ENCODE assay signal across 1 cellular context in the genomic region with DNA sequence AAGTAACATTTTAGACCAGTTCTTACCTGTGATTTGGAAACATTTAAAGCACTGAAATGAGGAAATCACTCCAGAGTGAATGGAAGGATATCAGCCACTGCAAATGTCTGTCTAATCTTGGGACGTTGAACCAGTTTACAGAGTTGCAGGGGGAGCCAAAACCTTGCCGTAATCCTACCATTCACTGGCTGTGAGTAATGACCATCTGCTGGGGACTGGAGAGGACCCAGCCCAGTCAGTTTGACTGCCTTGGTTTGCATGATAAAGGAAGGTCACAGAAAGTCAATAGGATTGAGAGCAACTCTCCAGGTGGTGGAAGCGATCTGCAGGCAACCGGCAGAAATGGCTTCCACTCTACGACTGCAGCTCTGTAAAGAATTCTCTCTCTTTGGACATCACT.
TF ChIP-seq lines count a peak whose summit lies in the region.

No MANE protein-coding gene starts in this region.

TF ChIP-seq in HepG2, 621 proteins besides CTCF, POLR2A, EP300 and RAD21 (continued from another document):
- TF ChIP-seq, protein P1, sequence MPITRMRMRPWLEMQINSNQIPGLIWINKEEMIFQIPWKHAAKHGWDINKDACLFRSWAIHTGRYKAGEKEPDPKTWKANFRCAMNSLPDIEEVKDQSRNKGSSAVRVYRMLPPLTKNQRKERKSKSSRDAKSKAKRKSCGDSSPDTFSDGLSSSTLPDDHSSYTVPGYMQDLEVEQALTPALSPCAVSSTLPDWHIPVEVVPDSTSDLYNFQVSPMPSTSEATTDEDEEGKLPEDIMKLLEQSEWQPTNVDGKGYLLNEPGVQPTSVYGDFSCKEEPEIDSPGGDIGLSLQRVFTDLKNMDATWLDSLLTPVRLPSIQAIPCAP (CRISPR knock-in tag; IDR thresholded peaks at IDR 0.05; ENCODE audit: low read depth) = no peak
- TF ChIP-seq TCF7 (IDR thresholded peaks at IDR 0.05; ENCODE audit: low read depth) (no peak), RBAK (CRISPR knock-in tag; IDR thresholded peaks at IDR 0.05) (peak; percentile 29; the same call in 1 of the 2 replicates), ZNF180 (CRISPR knock-in tag; IDR thresholded peaks at IDR 0.05; ENCODE audit: borderline replicate concordance, low read depth) (no peak), ZBTB1 (CRISPR knock-in tag; IDR thresholded peaks at IDR 0.05; ENCODE audit: borderline replicate concordance) (no peak), NR1H2 (CRISPR knock-in tag; IDR thresholded peaks at IDR 0.05; ENCODE audit: borderline replicate concordance, low read depth) (no peak), ZNF556 (CRISPR knock-in tag; IDR thresholded peaks at IDR 0.05; ENCODE audit: borderline replicate concordance) (no peak), ERF (CRISPR knock-in tag; IDR thresholded peaks at IDR 0.05) (peak; percentile 69; the same call in 1 of the 2 replicates), KLF16 (CRISPR knock-in tag; IDR thresholded peaks at IDR 0.05) (no peak), SUZ12 (IDR thresholded peaks at IDR 0.05; ENCODE audit: low read depth, low read length) (no peak), NFIC (IDR thresholded peaks at IDR 0.05; ENCODE audit: low read length) (no peak), ZNF784 (CRISPR knock-in tag; IDR thresholded peaks at IDR 0.05; ENCODE audit: borderline replicate concordance) (no peak; the same call in 1 of the 2 replicates), ZNF652 (CRISPR knock-in tag; IDR thresholded peaks at IDR 0.05; ENCODE audit: borderline replicate concordance, low read depth) (no peak), ISX (CRISPR knock-in tag; conservative IDR thresholded peaks at IDR 0.05) (no peak), ZNF256 (CRISPR knock-in tag; conservative IDR thresholded peaks at IDR 0.05) (no peak)
- TF ChIP-seq, protein P2, sequence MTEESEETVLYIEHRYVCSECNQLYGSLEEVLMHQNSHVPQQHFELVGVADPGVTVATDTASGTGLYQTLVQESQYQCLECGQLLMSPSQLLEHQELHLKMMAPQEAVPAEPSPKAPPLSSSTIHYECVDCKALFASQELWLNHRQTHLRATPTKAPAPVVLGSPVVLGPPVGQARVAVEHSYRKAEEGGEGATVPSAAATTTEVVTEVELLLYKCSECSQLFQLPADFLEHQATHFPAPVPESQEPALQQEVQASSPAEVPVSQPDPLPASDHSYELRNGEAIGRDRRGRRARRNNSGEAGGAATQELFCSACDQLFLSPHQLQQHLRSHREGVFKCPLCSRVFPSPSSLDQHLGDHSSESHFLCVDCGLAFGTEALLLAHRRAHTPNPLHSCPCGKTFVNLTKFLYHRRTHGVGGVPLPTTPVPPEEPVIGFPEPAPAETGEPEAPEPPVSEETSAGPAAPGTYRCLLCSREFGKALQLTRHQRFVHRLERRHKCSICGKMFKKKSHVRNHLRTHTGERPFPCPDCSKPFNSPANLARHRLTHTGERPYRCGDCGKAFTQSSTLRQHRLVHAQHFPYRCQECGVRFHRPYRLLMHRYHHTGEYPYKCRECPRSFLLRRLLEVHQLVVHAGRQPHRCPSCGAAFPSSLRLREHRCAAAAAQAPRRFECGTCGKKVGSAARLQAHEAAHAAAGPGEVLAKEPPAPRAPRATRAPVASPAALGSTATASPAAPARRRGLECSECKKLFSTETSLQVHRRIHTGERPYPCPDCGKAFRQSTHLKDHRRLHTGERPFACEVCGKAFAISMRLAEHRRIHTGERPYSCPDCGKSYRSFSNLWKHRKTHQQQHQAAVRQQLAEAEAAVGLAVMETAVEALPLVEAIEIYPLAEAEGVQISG (CRISPR knock-in tag; IDR thresholded peaks at IDR 0.05) = 0 out of 2 replicates have a peak, but pooled peaks have one; percentile 37
- TF ChIP-seq, protein P3, sequence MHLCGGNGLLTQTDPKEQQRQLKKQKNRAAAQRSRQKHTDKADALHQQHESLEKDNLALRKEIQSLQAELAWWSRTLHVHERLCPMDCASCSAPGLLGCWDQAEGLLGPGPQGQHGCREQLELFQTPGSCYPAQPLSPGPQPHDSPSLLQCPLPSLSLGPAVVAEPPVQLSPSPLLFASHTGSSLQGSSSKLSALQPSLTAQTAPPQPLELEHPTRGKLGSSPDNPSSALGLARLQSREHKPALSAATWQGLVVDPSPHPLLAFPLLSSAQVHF (CRISPR knock-in tag; IDR thresholded peaks at IDR 0.05) = no peak
- TF ChIP-seq, protein P4, sequence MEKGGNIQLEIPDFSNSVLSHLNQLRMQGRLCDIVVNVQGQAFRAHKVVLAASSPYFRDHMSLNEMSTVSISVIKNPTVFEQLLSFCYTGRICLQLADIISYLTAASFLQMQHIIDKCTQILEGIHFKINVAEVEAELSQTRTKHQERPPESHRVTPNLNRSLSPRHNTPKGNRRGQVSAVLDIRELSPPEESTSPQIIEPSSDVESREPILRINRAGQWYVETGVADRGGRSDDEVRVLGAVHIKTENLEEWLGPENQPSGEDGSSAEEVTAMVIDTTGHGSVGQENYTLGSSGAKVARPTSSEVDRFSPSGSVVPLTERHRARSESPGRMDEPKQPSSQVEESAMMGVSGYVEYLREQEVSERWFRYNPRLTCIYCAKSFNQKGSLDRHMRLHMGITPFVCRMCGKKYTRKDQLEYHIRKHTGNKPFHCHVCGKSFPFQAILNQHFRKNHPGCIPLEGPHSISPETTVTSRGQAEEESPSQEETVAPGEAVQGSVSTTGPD (CRISPR knock-in tag; IDR thresholded peaks at IDR 0.05) = peak; percentile 63; the same call in 1 of the 2 replicates
- TF ChIP-seq, protein P5, sequence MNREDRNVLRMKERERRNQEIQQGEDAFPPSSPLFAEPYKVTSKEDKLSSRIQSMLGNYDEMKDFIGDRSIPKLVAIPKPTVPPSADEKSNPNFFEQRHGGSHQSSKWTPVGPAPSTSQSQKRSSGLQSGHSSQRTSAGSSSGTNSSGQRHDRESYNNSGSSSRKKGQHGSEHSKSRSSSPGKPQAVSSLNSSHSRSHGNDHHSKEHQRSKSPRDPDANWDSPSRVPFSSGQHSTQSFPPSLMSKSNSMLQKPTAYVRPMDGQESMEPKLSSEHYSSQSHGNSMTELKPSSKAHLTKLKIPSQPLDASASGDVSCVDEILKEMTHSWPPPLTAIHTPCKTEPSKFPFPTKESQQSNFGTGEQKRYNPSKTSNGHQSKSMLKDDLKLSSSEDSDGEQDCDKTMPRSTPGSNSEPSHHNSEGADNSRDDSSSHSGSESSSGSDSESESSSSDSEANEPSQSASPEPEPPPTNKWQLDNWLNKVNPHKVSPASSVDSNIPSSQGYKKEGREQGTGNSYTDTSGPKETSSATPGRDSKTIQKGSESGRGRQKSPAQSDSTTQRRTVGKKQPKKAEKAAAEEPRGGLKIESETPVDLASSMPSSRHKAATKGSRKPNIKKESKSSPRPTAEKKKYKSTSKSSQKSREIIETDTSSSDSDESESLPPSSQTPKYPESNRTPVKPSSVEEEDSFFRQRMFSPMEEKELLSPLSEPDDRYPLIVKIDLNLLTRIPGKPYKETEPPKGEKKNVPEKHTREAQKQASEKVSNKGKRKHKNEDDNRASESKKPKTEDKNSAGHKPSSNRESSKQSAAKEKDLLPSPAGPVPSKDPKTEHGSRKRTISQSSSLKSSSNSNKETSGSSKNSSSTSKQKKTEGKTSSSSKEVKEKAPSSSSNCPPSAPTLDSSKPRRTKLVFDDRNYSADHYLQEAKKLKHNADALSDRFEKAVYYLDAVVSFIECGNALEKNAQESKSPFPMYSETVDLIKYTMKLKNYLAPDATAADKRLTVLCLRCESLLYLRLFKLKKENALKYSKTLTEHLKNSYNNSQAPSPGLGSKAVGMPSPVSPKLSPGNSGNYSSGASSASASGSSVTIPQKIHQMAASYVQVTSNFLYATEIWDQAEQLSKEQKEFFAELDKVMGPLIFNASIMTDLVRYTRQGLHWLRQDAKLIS (CRISPR knock-in tag; IDR thresholded peaks at IDR 0.05) = 0 out of 2 replicates have a peak, but pooled peaks have one; percentile 65
TF ChIP-seq in HepG2: peak in this region for 84.
